In the genomic region with DNA sequence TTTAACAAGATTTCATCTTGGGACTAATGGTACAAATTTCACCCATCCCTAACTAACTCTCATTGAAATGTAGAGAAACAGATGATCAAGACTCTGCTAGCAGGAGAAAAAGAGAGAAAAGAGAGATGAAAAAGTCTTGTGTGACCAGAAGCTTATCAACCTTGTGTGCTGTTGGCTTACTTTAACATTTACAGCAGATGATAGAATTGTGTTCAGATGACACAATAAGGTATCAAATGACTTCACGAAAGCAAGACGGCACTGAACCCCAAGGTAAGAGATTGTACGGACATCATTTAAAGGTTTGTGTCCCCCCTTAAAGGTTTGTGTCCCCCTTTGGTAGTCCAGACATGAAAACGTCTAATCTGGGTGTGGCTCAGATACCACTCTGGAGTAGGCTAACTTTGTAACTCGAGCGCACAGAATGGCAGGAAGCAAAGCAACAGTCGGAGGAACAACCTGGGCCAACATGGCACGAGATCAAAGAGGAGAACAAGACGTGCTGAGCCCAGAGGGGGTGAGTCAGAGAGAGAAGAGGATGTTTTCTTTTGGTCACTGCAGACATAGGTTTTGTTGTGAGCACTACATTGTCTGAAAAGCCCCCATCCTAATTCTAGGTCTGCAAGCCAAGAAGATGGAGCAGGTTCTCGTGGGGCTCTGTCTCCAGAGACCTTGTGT, we compare ENCODE assay signal across 1 cellular context.
TF ChIP-seq lines count a peak whose summit lies in the region.

No MANE protein-coding gene starts in this region.

TF ChIP-seq in SK-N-SH, 30 proteins besides CTCF, POLR2A, EP300 and RAD21 (continued from another document):
- TF ChIP-seq, protein P1, sequence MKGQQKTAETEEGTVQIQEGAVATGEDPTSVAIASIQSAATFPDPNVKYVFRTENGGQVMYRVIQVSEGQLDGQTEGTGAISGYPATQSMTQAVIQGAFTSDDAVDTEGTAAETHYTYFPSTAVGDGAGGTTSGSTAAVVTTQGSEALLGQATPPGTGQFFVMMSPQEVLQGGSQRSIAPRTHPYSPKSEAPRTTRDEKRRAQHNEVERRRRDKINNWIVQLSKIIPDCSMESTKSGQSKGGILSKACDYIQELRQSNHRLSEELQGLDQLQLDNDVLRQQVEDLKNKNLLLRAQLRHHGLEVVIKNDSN (IDR thresholded peaks at IDR 0.05; ENCODE audit: borderline replicate concordance, low read depth): no peak
- TF ChIP-seq, protein P2, sequence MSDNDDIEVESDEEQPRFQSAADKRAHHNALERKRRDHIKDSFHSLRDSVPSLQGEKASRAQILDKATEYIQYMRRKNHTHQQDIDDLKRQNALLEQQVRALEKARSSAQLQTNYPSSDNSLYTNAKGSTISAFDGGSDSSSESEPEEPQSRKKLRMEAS (IDR thresholded peaks at IDR 0.05; ENCODE audit: low read depth): no peak
- TF ChIP-seq JUND (IDR thresholded peaks at IDR 0.05): no peak
- TF ChIP-seq, protein P3, sequence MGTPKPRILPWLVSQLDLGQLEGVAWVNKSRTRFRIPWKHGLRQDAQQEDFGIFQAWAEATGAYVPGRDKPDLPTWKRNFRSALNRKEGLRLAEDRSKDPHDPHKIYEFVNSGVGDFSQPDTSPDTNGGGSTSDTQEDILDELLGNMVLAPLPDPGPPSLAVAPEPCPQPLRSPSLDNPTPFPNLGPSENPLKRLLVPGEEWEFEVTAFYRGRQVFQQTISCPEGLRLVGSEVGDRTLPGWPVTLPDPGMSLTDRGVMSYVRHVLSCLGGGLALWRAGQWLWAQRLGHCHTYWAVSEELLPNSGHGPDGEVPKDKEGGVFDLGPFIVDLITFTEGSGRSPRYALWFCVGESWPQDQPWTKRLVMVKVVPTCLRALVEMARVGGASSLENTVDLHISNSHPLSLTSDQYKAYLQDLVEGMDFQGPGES (IDR thresholded peaks at IDR 0.05; ENCODE audit: low read depth, low read length): no peak
